16 cellular contexts compared by ENCODE assay signal in genomic region chr4:186832906-186833305, GRCh38.
"Had no signal": no experiment of that assay in that cellular context is flagged by ENCODE, and none has a peak within 500 bp of the region (broad histone marks: within the 10 kb centered on the region; RNA-seq: fewer than 3 reads in every experiment).

No MANE protein-coding gene starts in this region.

- H3K27me3 Mint-ChIP-seq: activated naive CD8-positive, alpha-beta T cell treated with anti-CD3 and anti-CD28 coated beads for 36 hours had no signal

- H3K4me2 ChIP-seq: hepatocyte had no signal

- H3K9me3 ChIP-seq: gastroesophageal sphincter, transverse colon had no signal

- H3K4me1 Mint-ChIP-seq: activated naive CD8-positive, alpha-beta T cell treated with anti-CD3 and anti-CD28 coated beads for 36 hours had no signal

- H2AFZ ChIP-seq: hepatocyte had no signal

- H3K36me3 Mint-ChIP-seq: activated naive CD8-positive, alpha-beta T cell treated with anti-CD3 and anti-CD28 coated beads for 36 hours had no signal

- H3K36me3 ChIP-seq: cardiac muscle cell, gastroesophageal sphincter, transverse colon had no signal

- H3K27me3 ChIP-seq: cardiac muscle cell, gastroesophageal sphincter, hepatocyte, transverse colon had no signal

- DNase-seq: activated CD4-positive, alpha-beta T cell treated with anti-CD3 and anti-CD28 coated beads, Interleukin-2, amount 50 U/mL, for 1 hour; activated CD8-positive, alpha-beta memory T cell treated with anti-CD3 and anti-CD28 coated beads for 24 hours; activated naive CD8-positive, alpha-beta T cell treated with anti-CD3 and anti-CD28 coated beads for 36 hours; anterior cingulate cortex; nucleus accumbens; stimulated activated CD4-positive, alpha-beta T cell treated with anti-CD3 and anti-CD28 coated beads, Interleukin-4, amount 100 ng/mL, for 4 hours; stimulated activated CD8-positive, alpha-beta memory T cell treated with anti-CD3 and anti-CD28 coated beads, Interleukin-4, amount 100 ng/mL, for 48 hours; stimulated activated naive CD4-positive, alpha-beta T cell treated with Interleukin-2 at 50 U/mL for 16 hours; substantia nigra; transverse colon had no signal

- H3K27ac Mint-ChIP-seq: activated naive CD8-positive, alpha-beta T cell treated with anti-CD3 and anti-CD28 coated beads for 36 hours; activated T-helper 1 cell treated with anti-CD3 and anti-CD28 coated beads, Interleukin-12 subunit alpha, Interleukin-12 subunit beta, Interleukin-2, Interleukin-4 antibody, amounts not matched to agents 30 ng/mL and 10 ng/mL and 1 ng/mL, durations not matched to agents 14 hours and 24 hours and 36 hours; nephron had no signal

- H3K79me2 ChIP-seq: hepatocyte had no signal

- H3K4me1 ChIP-seq: gastroesophageal sphincter, transverse colon had no signal

- H3K9me3 Mint-ChIP-seq: nephron had no signal

- H3K27ac ChIP-seq: cardiac muscle cell, gastroesophageal sphincter, hepatocyte, transverse colon had no signal

- ATAC-seq: activated CD4-positive, CD25-positive, alpha-beta regulatory T cell treated with anti-CD3 and anti-CD28 coated beads, Interleukin-2, amount 50 U/mL, for 24 hours; gastroesophageal sphincter had no signal

- H3K4me3 ChIP-seq: cardiac muscle cell, gastroesophageal sphincter, hepatocyte, transverse colon had no signal

- H3K4me3 Mint-ChIP-seq: activated naive CD8-positive, alpha-beta T cell treated with anti-CD3 and anti-CD28 coated beads for 36 hours; activated T-helper 1 cell treated with anti-CD3 and anti-CD28 coated beads, Interleukin-12 subunit alpha, Interleukin-12 subunit beta, Interleukin-2, Interleukin-4 antibody, amounts not matched to agents 30 ng/mL and 10 ng/mL and 1 ng/mL, durations not matched to agents 14 hours and 24 hours and 36 hours; nephron had no signal
